9 cellular contexts compared by ENCODE assay signal in the genomic region with DNA sequence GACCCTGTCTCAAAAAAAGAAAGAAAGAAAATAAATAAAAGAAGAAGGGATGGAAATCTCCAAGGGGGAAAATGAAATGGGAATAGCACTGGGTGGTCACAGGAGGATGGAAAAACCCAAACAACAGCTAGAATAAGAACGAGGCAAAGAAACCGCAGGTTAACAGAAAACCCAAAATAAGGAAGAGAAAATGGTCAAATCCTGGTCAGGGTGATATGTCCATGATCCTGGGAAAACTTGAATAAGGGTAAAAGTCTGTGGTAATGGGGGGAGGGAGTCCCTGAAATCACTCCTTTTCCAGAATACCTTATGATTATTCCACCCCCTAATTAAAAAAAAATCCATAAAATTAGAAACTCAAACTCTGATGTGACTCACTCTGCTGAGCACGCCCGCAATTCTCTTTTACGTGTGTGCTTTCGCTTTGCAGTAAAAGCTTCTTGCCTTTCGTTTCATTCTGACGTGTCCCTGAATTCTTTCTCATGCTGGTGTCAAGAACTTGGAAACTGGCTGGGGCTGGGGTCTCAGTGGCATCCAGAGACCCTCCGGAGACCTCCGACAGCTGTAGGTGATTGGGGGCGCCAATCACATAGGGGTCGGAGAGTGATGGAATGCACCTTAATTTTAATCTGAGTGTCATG. TPM values are rescaled to one million over a fixed set of nuclear protein-coding genes. Genes with fewer than 3 reads are reported as not detected.
DNase-seq lines count a peak whose midpoint lies in the region; ATAC-seq, FAIRE-seq and TF ChIP-seq lines count a peak whose summit lies in the region.
"Had no signal": no experiment of that assay in that cellular context is flagged by ENCODE, and none has a peak within 500 bp of the region (broad histone marks: within the 10 kb centered on the region; RNA-seq: fewer than 3 reads in every experiment).

No MANE protein-coding gene starts in this region.

- no peak overlapping the region for H3K4me3 ChIP-seq in CD8-positive, alpha-beta T cell (ENCODE audit: low read depth, low read length)
- H3K4me3 ChIP-seq in astrocyte (ENCODE audit: insufficient read depth, low read depth, low read length): no peak overlapping the region

- H3K79me2 ChIP-seq in astrocyte (ENCODE audit: insufficient read depth, low read length): peaks cover 11% of the 10 kb centered on the region

- POLR2A ChIA-PET in CD8-positive, alpha-beta T cell (lab: Charles Lee): interaction anchor here (0.6 kb wide), 1 partner anchor 44 kb away, joined by 3 read pairs; no protein-coding TSS in a partner anchor

- no peaks in the 10 kb centered on the region for H3K27me3 Mint-ChIP-seq in CD8-positive, alpha-beta T cell (ENCODE audit: low read depth)
- peaks cover 5% of the 10 kb centered on the region for H3K27me3 Mint-ChIP-seq in astrocyte (ENCODE audit: low read depth, unreplicated experiment)

- peak overlapping the region; percentile 33 for H3K4me2 ChIP-seq in astrocyte (ENCODE audit: low read length)

- peaks cover 3% of the 10 kb centered on the region for H3K4me1 Mint-ChIP-seq in CD8-positive, alpha-beta T cell (ENCODE audit: low read depth)
- H3K4me1 Mint-ChIP-seq in astrocyte (ENCODE audit: low read depth, unreplicated experiment): peaks cover 1% of the 10 kb centered on the region

- H3K36me3 ChIP-seq in CD8-positive, alpha-beta T cell (ENCODE audit: insufficient read depth, low read length): no peaks in the 10 kb centered on the region
- H3K36me3 ChIP-seq in astrocyte (ENCODE audit: insufficient read depth, low read length): no peaks in the 10 kb centered on the region

- ATAC-seq in CD8-positive, alpha-beta T cell: no peak
- ATAC-seq in GM19395 (IDR thresholded peaks at IDR 0.05; ENCODE audit: unreplicated experiment): peak; percentile 30
- peak; percentile 28 for ATAC-seq in HG03460 (IDR thresholded peaks at IDR 0.05; ENCODE audit: unreplicated experiment)

- no peak overlapping the region for H3K27ac Mint-ChIP-seq in CD8-positive, alpha-beta T cell
- H3K27ac Mint-ChIP-seq in astrocyte (ENCODE audit: unreplicated experiment): no peak overlapping the region

- CTCF ChIA-PET in CD8-positive, alpha-beta T cell (lab: Charles Lee): interaction anchor here (1.0 kb wide), 2 partner anchors 18 to 21 kb away, joined by 3 read pairs; no protein-coding TSS in a partner anchor

- peaks cover 4% of the 10 kb centered on the region for H3K36me3 Mint-ChIP-seq in CD8-positive, alpha-beta T cell
- H3K36me3 Mint-ChIP-seq in astrocyte (ENCODE audit: low read depth, unreplicated experiment): peaks cover 3% of the 10 kb centered on the region

- peak overlapping the region; percentile 49 for H3K4me3 Mint-ChIP-seq in CD8-positive, alpha-beta T cell
- H3K4me3 Mint-ChIP-seq in astrocyte (ENCODE audit: unreplicated experiment): no peak overlapping the region

- H4K20me1 ChIP-seq in astrocyte (ENCODE audit: insufficient read depth, low read length): no peaks in the 10 kb centered on the region

- no peak overlapping the region for H2AFZ ChIP-seq in astrocyte (ENCODE audit: low read depth, low read length)

- no peak overlapping the region for H3K27ac ChIP-seq in CD8-positive, alpha-beta T cell (ENCODE audit: low read depth, low read length)
- H3K27ac ChIP-seq in astrocyte (ENCODE audit: low read depth, low read length): no peak overlapping the region

- H3K9me3 ChIP-seq in CD8-positive, alpha-beta T cell (ENCODE audit: low read length): no peaks in the 10 kb centered on the region
- H3K9me3 ChIP-seq in astrocyte (ENCODE audit: insufficient read depth, low read depth, low read length): no peaks in the 10 kb centered on the region

- H3K9me3 Mint-ChIP-seq in CD8-positive, alpha-beta T cell: peaks cover 5% of the 10 kb centered on the region
- peaks cover 9% of the 10 kb centered on the region for H3K9me3 Mint-ChIP-seq in astrocyte (ENCODE audit: unreplicated experiment)

- no peak for DNase-seq in CD8-positive, alpha-beta T cell
- DNase-seq in astrocyte (ENCODE audit: low read depth) (peak; percentile 31), retina (no peak), GM03348 (ENCODE audit: low spot score) (no peak), NCI-H345 (lab: John Stamatoyannopoulos, UW) (no peak), hypothalamus (lab: John Stamatoyannopoulos, UW) (no peak)

- peaks cover 6% of the 10 kb centered on the region for H3K4me1 ChIP-seq in CD8-positive, alpha-beta T cell (ENCODE audit: insufficient read depth, low read length)
- peaks cover 3% of the 10 kb centered on the region for H3K4me1 ChIP-seq in astrocyte (ENCODE audit: insufficient read depth, low read length)

- no peak for TF ChIP-seq CTCF in CD8-positive, alpha-beta T cell (IDR thresholded peaks at IDR 0.05)
- no peak for TF ChIP-seq CTCF in astrocyte (IDR thresholded peaks at IDR 0.05; ENCODE audit: insufficient read depth, low read depth, low read length)

- FAIRE-seq in astrocyte (lab: Jason Lieb, UNC): no peak
- FAIRE-seq: endometrium had no signal

- H3K9ac ChIP-seq in astrocyte (ENCODE audit: low read length): no peak overlapping the region

- no peaks in the 10 kb centered on the region for H3K27me3 ChIP-seq in CD8-positive, alpha-beta T cell (ENCODE audit: insufficient read depth, low read length)
- H3K27me3 ChIP-seq in astrocyte (ENCODE audit: insufficient read depth, low read length): no peaks in the 10 kb centered on the region

- intact Hi-C loops in CD8-positive, alpha-beta T cell (cut with DNase I, micrococcal nuclease): no loop called here

RNA-seq across cellular contexts. Expression of a gene that starts 4.3 kb away (rescaled TPM):
- total RNA-seq in CD8-positive, alpha-beta T cell: 10 to 100 TPM; 23.4 to 25.6 TPM
- total RNA-seq in astrocyte: 25.1 and 25.8 TPM in 2 replicates

RNA-seq across cellular contexts. Expression of a gene that starts 49.6 kb away (rescaled TPM):
- 1 to 10 TPM; 1.2 to 1.3 TPM for total RNA-seq in CD8-positive, alpha-beta T cell
- 2.1 and 2.6 TPM in 2 replicates for total RNA-seq in astrocyte
